Comparison of ENCODE assay signal across 3 cellular contexts in the genomic region with DNA sequence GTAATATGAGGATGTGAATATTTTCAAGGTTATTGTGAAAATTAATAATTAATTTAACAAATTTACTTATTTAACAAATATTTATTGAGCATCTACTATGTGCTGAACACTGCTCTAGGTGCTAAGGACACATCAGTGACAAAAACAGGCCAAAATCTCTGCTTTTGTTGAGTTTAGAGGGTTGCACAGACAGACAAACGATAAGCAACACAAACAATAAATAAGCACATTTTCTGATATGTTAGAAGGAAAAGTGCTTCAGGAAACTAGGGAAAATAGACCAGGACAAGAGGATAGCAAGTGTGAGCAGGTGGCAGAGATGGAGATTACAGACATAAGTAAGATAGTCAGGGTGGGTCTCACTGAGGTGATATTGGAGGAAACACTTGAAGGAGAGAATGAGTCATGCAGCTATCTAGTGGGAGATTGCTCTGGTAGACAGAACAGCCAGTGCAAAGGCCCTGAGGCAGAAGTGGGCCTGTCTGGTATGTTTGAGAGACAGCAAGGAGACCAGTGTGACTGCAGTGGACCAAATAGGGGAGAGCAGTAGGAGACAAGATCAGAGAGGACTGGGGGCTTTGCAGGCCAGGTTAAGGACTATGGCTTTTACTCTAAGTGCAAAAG.
TF ChIP-seq lines count a peak whose summit lies in the region.

No MANE protein-coding gene starts in this region.

TF ChIP-seq in A549, 52 proteins besides CTCF, POLR2A, EP300 and RAD21:
- TF ChIP-seq ZC3H11A (IDR thresholded peaks at IDR 0.05): no peak
- TF ChIP-seq FOXS1 (CRISPR knock-in tag; IDR thresholded peaks at IDR 0.05): no peak
- TF ChIP-seq HDAC2 (IDR thresholded peaks at IDR 0.05): 0 out of 2 replicates have a peak, but pooled peaks have one; percentile 27
- TF ChIP-seq KDM1A (IDR thresholded peaks at IDR 0.05; ENCODE audit: low read depth): peak; percentile 67; the same call in 1 of the 2 replicates
- TF ChIP-seq FOSL2 (IDR thresholded peaks at IDR 0.05): no peak
- TF ChIP-seq FOSL2 (CRISPR knock-in tag; IDR thresholded peaks at IDR 0.05): peak; percentile 18; the same call in 1 of the 2 replicates

TF ChIP-seq in HEK293, 187 proteins besides CTCF, POLR2A, EP300 and RAD21:
- TF ChIP-seq EGR2 (tag by site-specific recombination; IDR thresholded peaks at IDR 0.05; ENCODE audit: low read depth) (no peak), ZNF664 (tag by site-specific recombination; IDR thresholded peaks at IDR 0.05) (peak; percentile 66), ZEB2 (tag by site-specific recombination; IDR thresholded peaks at IDR 0.05) (no peak), ZNF623 (tag by site-specific recombination; IDR thresholded peaks at IDR 0.05) (peak; percentile 98), ZNF155 (tag by site-specific recombination; IDR thresholded peaks at IDR 0.05) (no peak)
- TF ChIP-seq, protein P1, sequence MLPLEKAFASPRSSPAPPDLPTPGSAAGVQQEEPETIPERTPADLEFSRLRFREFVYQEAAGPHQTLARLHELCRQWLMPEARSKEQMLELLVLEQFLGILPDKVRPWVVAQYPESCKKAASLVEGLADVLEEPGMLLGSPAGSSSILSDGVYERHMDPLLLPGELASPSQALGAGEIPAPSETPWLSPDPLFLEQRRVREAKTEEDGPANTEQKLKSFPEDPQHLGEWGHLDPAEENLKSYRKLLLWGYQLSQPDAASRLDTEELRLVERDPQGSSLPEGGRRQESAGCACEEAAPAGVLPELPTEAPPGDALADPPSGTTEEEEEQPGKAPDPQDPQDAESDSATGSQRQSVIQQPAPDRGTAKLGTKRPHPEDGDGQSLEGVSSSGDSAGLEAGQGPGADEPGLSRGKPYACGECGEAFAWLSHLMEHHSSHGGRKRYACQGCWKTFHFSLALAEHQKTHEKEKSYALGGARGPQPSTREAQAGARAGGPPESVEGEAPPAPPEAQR (tag by site-specific recombination; IDR thresholded peaks at IDR 0.05): no peak
- TF ChIP-seq, protein P2, sequence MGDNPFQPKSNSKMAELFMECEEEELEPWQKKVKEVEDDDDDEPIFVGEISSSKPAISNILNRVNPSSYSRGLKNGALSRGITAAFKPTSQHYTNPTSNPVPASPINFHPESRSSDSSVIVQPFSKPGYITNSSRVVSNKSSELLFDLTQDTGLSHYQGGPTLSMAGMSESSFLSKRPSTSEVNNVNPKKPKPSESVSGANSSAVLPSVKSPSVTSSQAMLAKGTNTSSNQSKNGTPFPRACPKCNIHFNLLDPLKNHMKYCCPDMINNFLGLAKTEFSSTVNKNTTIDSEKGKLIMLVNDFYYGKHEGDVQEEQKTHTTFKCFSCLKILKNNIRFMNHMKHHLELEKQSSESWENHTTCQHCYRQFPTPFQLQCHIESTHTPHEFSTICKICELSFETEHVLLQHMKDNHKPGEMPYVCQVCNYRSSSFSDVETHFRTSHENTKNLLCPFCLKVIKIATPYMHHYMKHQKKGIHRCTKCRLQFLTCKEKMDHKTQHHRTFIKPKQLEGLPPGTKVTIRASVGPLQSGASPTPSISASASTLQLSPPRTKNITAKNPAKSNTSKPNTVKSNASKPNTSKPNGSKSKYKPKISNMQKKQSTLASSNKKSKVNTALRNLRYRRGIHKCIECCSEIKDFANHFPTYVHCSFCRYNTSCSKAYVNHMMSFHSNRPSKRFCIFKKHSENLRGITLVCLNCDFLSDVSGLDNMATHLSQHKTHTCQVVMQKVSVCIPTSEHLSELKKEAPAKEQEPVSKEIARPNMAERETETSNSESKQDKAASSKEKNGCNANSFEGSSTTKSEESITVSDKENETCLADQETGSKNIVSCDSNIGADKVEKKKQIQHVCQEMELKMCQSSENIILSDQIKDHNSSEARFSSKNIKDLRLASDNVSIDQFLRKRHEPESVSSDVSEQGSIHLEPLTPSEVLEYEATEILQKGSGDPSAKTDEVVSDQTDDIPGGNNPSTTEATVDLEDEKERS (tag by site-specific recombination; IDR thresholded peaks at IDR 0.05): 0 out of 2 replicates have a peak, but pooled peaks have one; percentile 53

TF ChIP-seq in HepG2, 621 proteins besides CTCF, POLR2A, EP300 and RAD21:
- TF ChIP-seq ARNTL (CRISPR knock-in tag; IDR thresholded peaks at IDR 0.05) (0 out of 2 replicates have a peak, but pooled peaks have one; percentile 38), KDM5A (IDR thresholded peaks at IDR 0.05; ENCODE audit: borderline replicate concordance, low read length) (0 out of 2 replicates have a peak, but pooled peaks have one; percentile 27), JUN (CRISPR knock-in tag; IDR thresholded peaks at IDR 0.05) (0 out of 2 replicates have a peak, but pooled peaks have one; percentile 23), RCOR2 (CRISPR knock-in tag; IDR thresholded peaks at IDR 0.05) (peak; percentile 92), HDAC2 (CRISPR knock-in tag; IDR thresholded peaks at IDR 0.05) (peak; percentile 63), ZMYM3 (CRISPR knock-in tag; IDR thresholded peaks at IDR 0.05) (peak; percentile 99), CHD4 (IDR thresholded peaks at IDR 0.05; ENCODE audit: borderline replicate concordance, low read length) (peak; percentile 96; the same call in 1 of the 2 replicates), KDM1A (CRISPR knock-in tag; IDR thresholded peaks at IDR 0.05) (peak; percentile 97), TGIF2 (CRISPR knock-in tag; IDR thresholded peaks at IDR 0.05) (no peak), ZMYM2 (CRISPR knock-in tag; IDR thresholded peaks at IDR 0.05) (peak; percentile 58; the same call in 1 of the 2 replicates), ZNF3 (CRISPR knock-in tag; IDR thresholded peaks at IDR 0.05) (0 out of 2 replicates have a peak, but pooled peaks have one; percentile 77), ADNP (CRISPR knock-in tag; IDR thresholded peaks at IDR 0.05) (peak; percentile 70; the same call in 1 of the 2 replicates), SP2 (CRISPR knock-in tag; IDR thresholded peaks at IDR 0.05) (0 out of 2 replicates have a peak, but pooled peaks have one; percentile 9), KLF15 (CRISPR knock-in tag; IDR thresholded peaks at IDR 0.05; ENCODE audit: borderline replicate concordance) (no peak), FOSL2 (CRISPR knock-in tag; IDR thresholded peaks at IDR 0.05) (peak; percentile 17; the same call in 1 of the 2 replicates), ATM (IDR thresholded peaks at IDR 0.05; ENCODE audit: borderline replicate concordance) (no peak)
- TF ChIP-seq, protein P3, sequence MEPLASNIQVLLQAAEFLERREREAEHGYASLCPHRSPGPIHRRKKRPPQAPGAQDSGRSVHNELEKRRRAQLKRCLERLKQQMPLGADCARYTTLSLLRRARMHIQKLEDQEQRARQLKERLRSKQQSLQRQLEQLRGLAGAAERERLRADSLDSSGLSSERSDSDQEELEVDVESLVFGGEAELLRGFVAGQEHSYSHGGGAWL (CRISPR knock-in tag; IDR thresholded peaks at IDR 0.05): no peak
- TF ChIP-seq, protein P4, sequence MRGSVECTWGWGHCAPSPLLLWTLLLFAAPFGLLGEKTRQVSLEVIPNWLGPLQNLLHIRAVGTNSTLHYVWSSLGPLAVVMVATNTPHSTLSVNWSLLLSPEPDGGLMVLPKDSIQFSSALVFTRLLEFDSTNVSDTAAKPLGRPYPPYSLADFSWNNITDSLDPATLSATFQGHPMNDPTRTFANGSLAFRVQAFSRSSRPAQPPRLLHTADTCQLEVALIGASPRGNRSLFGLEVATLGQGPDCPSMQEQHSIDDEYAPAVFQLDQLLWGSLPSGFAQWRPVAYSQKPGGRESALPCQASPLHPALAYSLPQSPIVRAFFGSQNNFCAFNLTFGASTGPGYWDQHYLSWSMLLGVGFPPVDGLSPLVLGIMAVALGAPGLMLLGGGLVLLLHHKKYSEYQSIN (CRISPR knock-in tag; IDR thresholded peaks at IDR 0.05; ENCODE audit: borderline replicate concordance): no peak
- TF ChIP-seq, protein P5, sequence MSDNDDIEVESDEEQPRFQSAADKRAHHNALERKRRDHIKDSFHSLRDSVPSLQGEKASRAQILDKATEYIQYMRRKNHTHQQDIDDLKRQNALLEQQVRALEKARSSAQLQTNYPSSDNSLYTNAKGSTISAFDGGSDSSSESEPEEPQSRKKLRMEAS (IDR thresholded peaks at IDR 0.05): 0 out of 2 replicates have a peak, but pooled peaks have one; percentile 27
- TF ChIP-seq, protein P6, sequence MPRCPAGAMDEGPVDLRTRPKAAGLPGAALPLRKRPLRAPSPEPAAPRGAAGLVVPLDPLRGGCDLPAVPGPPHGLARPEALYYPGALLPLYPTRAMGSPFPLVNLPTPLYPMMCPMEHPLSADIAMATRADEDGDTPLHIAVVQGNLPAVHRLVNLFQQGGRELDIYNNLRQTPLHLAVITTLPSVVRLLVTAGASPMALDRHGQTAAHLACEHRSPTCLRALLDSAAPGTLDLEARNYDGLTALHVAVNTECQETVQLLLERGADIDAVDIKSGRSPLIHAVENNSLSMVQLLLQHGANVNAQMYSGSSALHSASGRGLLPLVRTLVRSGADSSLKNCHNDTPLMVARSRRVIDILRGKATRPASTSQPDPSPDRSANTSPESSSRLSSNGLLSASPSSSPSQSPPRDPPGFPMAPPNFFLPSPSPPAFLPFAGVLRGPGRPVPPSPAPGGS (CRISPR knock-in tag; IDR thresholded peaks at IDR 0.05): 0 out of 2 replicates have a peak, but pooled peaks have one; percentile 22
